11 cellular contexts compared by ENCODE assay signal in the genomic region with DNA sequence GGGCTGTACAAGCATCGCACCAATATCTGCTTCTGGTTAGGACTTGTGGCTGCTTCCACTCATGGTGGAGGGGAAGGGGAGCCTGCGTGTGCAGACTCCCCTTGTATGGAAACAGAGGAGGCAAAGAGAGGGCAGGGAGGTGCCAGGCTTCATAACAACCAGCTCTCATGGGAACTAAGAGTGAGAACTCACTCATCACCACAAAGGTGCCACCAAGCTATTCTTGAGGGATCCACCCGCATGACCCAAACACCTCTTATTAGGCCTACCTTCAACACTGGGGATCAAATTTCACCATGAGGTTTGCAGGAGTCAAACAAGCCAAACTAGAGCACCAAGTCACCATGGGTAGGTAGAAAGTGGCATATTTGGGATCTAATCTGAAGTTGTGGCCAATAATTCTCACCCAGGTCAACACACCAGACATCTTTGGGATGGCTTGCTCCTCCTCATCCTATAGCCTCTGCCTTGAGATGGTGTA. TPM values are rescaled to one million over a fixed set of nuclear protein-coding genes. Genes with fewer than 3 reads are reported as not detected.
DNase-seq lines count a peak whose midpoint lies in the region; ATAC-seq and TF ChIP-seq lines count a peak whose summit lies in the region.
"Had no signal": no experiment of that assay in that cellular context is flagged by ENCODE, and none has a peak within 500 bp of the region (broad histone marks: within the 10 kb centered on the region; RNA-seq: fewer than 3 reads in every experiment).

No MANE protein-coding gene starts in this region.

- CTCF ChIA-PET in activated CD4-positive, alpha-beta memory T cell treated with anti-CD3 and anti-CD28 coated beads for 36 hours (lab: Charles Lee), result interaction anchor here (1.0 to 1.5 kb wide), 3 partner anchors 14 to 51 kb away, joined by 3 to 5 read pairs (median 3); no protein-coding TSS in a partner anchor
- CTCF ChIA-PET in activated CD4-positive, alpha-beta memory T cell treated with anti-CD3 and anti-CD28 coated beads, Interleukin-2, amount 10 ng/mL, durations not matched to agents 7 days and 5 days (lab: Charles Lee), result no interaction called here

- H3K4me3 Mint-ChIP-seq in activated CD4-positive, alpha-beta memory T cell treated with anti-CD3 and anti-CD28 coated beads for 36 hours, result peak overlapping the region; percentile 54
- H3K4me3 Mint-ChIP-seq in activated CD4-positive, alpha-beta memory T cell treated with anti-CD3 and anti-CD28 coated beads, Interleukin-2, amount 10 ng/mL, durations not matched to agents 7 days and 5 days, result no peak overlapping the region
- peak overlapping the region; percentile 5 for H3K4me3 Mint-ChIP-seq in activated T-helper 2 cell treated with anti-CD3 and anti-CD28 coated beads, Interferon-gamma antibody, Interleukin-2, Interleukin-4, amounts not matched to agents 10 μg/mL and 5 μg/mL and 100 μg/mL, durations not matched to agents 14 hours and 24 hours and 36 hours (ENCODE audit: low read depth)

- H3K9me3 Mint-ChIP-seq in activated CD4-positive, alpha-beta memory T cell treated with anti-CD3 and anti-CD28 coated beads for 36 hours, result peaks cover 5% of the 10 kb centered on the region
- peaks cover 7% of the 10 kb centered on the region for H3K9me3 Mint-ChIP-seq in activated CD4-positive, alpha-beta memory T cell treated with anti-CD3 and anti-CD28 coated beads, Interleukin-2, amount 10 ng/mL, durations not matched to agents 7 days and 5 days
- H3K9me3 Mint-ChIP-seq in activated T-helper 2 cell treated with anti-CD3 and anti-CD28 coated beads, Interferon-gamma antibody, Interleukin-2, Interleukin-4, amounts not matched to agents 10 μg/mL and 5 μg/mL and 100 μg/mL, durations not matched to agents 14 hours and 24 hours and 36 hours, result peaks cover 14% of the 10 kb centered on the region

- no peak for DNase-seq in activated CD4-positive, alpha-beta memory T cell treated with anti-CD3 and anti-CD28 coated beads for 36 hours
- no peak for DNase-seq in activated CD4-positive, alpha-beta memory T cell treated with anti-CD3 and anti-CD28 coated beads, Interleukin-2, amount 10 ng/mL, durations not matched to agents 7 days and 5 days
- DNase-seq in activated T-helper 2 cell treated with anti-CD3 and anti-CD28 coated beads, Interferon-gamma antibody, Interleukin-2, Interleukin-4, amounts not matched to agents 10 μg/mL and 5 μg/mL and 100 μg/mL, durations not matched to agents 14 hours and 24 hours and 36 hours (ENCODE audit: low spot score), result no peak
- DNase-seq in spleen, result no peak
- DNase-seq in OCI-M1 (lab: John Stamatoyannopoulos, UW), result no peak
- DNase-seq in activated effector memory CD4-positive, alpha-beta T cell treated with Interleukin-2 at 50 U/mL for 16 hours, result no peak
- DNase-seq: activated gamma-delta T cell, NCI-H1092 had no signal

- peaks cover 0 to 62% (median 41%) of the 10 kb centered on the region in 6 donors for H3K4me1 ChIP-seq in spleen

- 86 to 98% (median 94%) methylated on average over 3 of the region's 3 CpGs for WGBS in spleen, 5 donors

- H3K36me3 ChIP-seq in spleen, result peaks cover 0 to 49% (median 20%) of the 10 kb centered on the region in 6 donors

- H3K27ac Mint-ChIP-seq in activated CD4-positive, alpha-beta memory T cell treated with anti-CD3 and anti-CD28 coated beads for 36 hours, result peak overlapping the region; percentile 82
- no peak overlapping the region for H3K27ac Mint-ChIP-seq in activated CD4-positive, alpha-beta memory T cell treated with anti-CD3 and anti-CD28 coated beads, Interleukin-2, amount 10 ng/mL, durations not matched to agents 7 days and 5 days
- H3K27ac Mint-ChIP-seq in activated T-helper 2 cell treated with anti-CD3 and anti-CD28 coated beads, Interferon-gamma antibody, Interleukin-2, Interleukin-4, amounts not matched to agents 10 μg/mL and 5 μg/mL and 100 μg/mL, durations not matched to agents 14 hours and 24 hours and 36 hours, result peak overlapping the region; percentile 81

- peak; percentile 1 for ATAC-seq in HG02610 (IDR thresholded peaks at IDR 0.05; ENCODE audit: unreplicated experiment)
- ATAC-seq in HG02884 (IDR thresholded peaks at IDR 0.05; ENCODE audit: unreplicated experiment), result no peak

- intact Hi-C loops in activated CD4-positive, alpha-beta memory T cell treated with anti-CD3 and anti-CD28 coated beads for 36 hours (cut with micrococcal nuclease), result loop anchor here (1.0 kb wide), 3 partner anchors 14 to 47 kb away; a partner anchor contains a TSS
- intact Hi-C loops in activated T-helper 2 cell treated with anti-CD3 and anti-CD28 coated beads, Interferon-gamma antibody, Interleukin-2, Interleukin-4, amounts not matched to agents 10 μg/mL and 5 μg/mL and 100 μg/mL, durations not matched to agents 14 hours and 24 hours and 36 hours (cut with micrococcal nuclease), result loop anchor here (1.0 to 5.0 kb wide), 5 partner anchors 7 to 52 kb away; no protein-coding TSS in a partner anchor
- intact Hi-C loops in spleen (cut with DNase I; ENCODE audit: low total_unique reads), result no loop called here

- peaks cover 1% of the 10 kb centered on the region for H3K36me3 Mint-ChIP-seq in activated CD4-positive, alpha-beta memory T cell treated with anti-CD3 and anti-CD28 coated beads for 36 hours
- H3K36me3 Mint-ChIP-seq in activated CD4-positive, alpha-beta memory T cell treated with anti-CD3 and anti-CD28 coated beads, Interleukin-2, amount 10 ng/mL, durations not matched to agents 7 days and 5 days (ENCODE audit: low read depth), result peaks cover 10% of the 10 kb centered on the region
- peaks cover 16% of the 10 kb centered on the region for H3K36me3 Mint-ChIP-seq in activated T-helper 2 cell treated with anti-CD3 and anti-CD28 coated beads, Interferon-gamma antibody, Interleukin-2, Interleukin-4, amounts not matched to agents 10 μg/mL and 5 μg/mL and 100 μg/mL, durations not matched to agents 14 hours and 24 hours and 36 hours (ENCODE audit: low read depth)

- H3K27me3 ChIP-seq in spleen (replicated peaks in 1 of 7), result no peaks in the 10 kb centered on the region

- H3K27me3 Mint-ChIP-seq in activated CD4-positive, alpha-beta memory T cell treated with anti-CD3 and anti-CD28 coated beads for 36 hours, result no peaks in the 10 kb centered on the region
- H3K27me3 Mint-ChIP-seq in activated CD4-positive, alpha-beta memory T cell treated with anti-CD3 and anti-CD28 coated beads, Interleukin-2, amount 10 ng/mL, durations not matched to agents 7 days and 5 days, result no peaks in the 10 kb centered on the region
- no peaks in the 10 kb centered on the region for H3K27me3 Mint-ChIP-seq in activated T-helper 2 cell treated with anti-CD3 and anti-CD28 coated beads, Interferon-gamma antibody, Interleukin-2, Interleukin-4, amounts not matched to agents 10 μg/mL and 5 μg/mL and 100 μg/mL, durations not matched to agents 14 hours and 24 hours and 36 hours (ENCODE audit: low read depth)

- no peak for TF ChIP-seq CTCF in spleen (IDR thresholded peaks at IDR 0.05 in 8 of 11, conservative IDR thresholded peaks at IDR 0.05 in 3 of 11)

- POLR2A ChIA-PET in activated CD4-positive, alpha-beta memory T cell treated with anti-CD3 and anti-CD28 coated beads for 36 hours (lab: Charles Lee), result interaction anchor here (2.0 kb wide), 1 partner anchor 14 kb away, joined by 13 read pairs; no protein-coding TSS in a partner anchor
- POLR2A ChIA-PET in activated CD4-positive, alpha-beta memory T cell treated with anti-CD3 and anti-CD28 coated beads, Interleukin-2, amount 10 ng/mL, durations not matched to agents 7 days and 5 days (lab: Charles Lee), result no interaction called here

- no peak for TF ChIP-seq POLR2A in spleen (IDR thresholded peaks at IDR 0.05)

- no peak overlapping the region for H3K4me3 ChIP-seq in spleen

- H3K9me3 ChIP-seq in spleen, result peaks cover 0 to 10% (median 7%) of the 10 kb centered on the region in 8 donors

- peaks cover 38% of the 10 kb centered on the region for H3K4me1 Mint-ChIP-seq in activated CD4-positive, alpha-beta memory T cell treated with anti-CD3 and anti-CD28 coated beads for 36 hours (ENCODE audit: low read depth)
- peaks cover 23% of the 10 kb centered on the region for H3K4me1 Mint-ChIP-seq in activated CD4-positive, alpha-beta memory T cell treated with anti-CD3 and anti-CD28 coated beads, Interleukin-2, amount 10 ng/mL, durations not matched to agents 7 days and 5 days
- H3K4me1 Mint-ChIP-seq in activated T-helper 2 cell treated with anti-CD3 and anti-CD28 coated beads, Interferon-gamma antibody, Interleukin-2, Interleukin-4, amounts not matched to agents 10 μg/mL and 5 μg/mL and 100 μg/mL, durations not matched to agents 14 hours and 24 hours and 36 hours (ENCODE audit: low read depth), result peaks cover 45% of the 10 kb centered on the region

- H3K27ac ChIP-seq in spleen, result peak overlapping the region; percentile 10 to 83 (median 60)

RNA-seq across cellular contexts. Expression of a gene that starts 46.4 kb away (rescaled TPM):
- under 1 TPM; 0.73 to 0.74 TPM for total RNA-seq in activated CD4-positive, alpha-beta memory T cell treated with anti-CD3 and anti-CD28 coated beads for 36 hours
- not detected for total RNA-seq in activated CD4-positive, alpha-beta memory T cell treated with anti-CD3 and anti-CD28 coated beads, Interleukin-2, amount 10 ng/mL, durations not matched to agents 7 days and 5 days
- 0.76 and 1.1 TPM in 2 replicates for total RNA-seq in activated T-helper 2 cell treated with anti-CD3 and anti-CD28 coated beads, Interferon-gamma antibody, Interleukin-2, Interleukin-4, amounts not matched to agents 10 μg/mL and 5 μg/mL and 100 μg/mL, durations not matched to agents 14 hours and 24 hours and 36 hours
- 10 to 100 TPM; 40.0 to 77.2 (median 51.7) TPM for total RNA-seq in spleen
- polyA plus RNA-seq in spleen, result 10 to 100 TPM; 28.9 to 47.9 (median 32.3) TPM
- total RNA-seq: HT-29 had no signal

Comparison
In these comparisons a context has a peak if more than half of its experiments do, and no peak if none do; other contexts are left out.
1. RNA of a gene that starts 46.4 kb away (total RNA-seq): 40.0 to 77.2 TPM in spleen; 0.76 to 1.1 TPM in activated T-helper 2 cell treated with anti-CD3 and anti-CD28 coated beads, Interferon-gamma antibody, Interleukin-2, Interleukin-4, amounts not matched to agents 10 μg/mL and 5 μg/mL and 100 μg/mL, durations not matched to agents 14 hours and 24 hours and 36 hours, 0.73 to 0.74 TPM in activated CD4-positive, alpha-beta memory T cell treated with anti-CD3 and anti-CD28 coated beads for 36 hours and not detected in activated CD4-positive, alpha-beta memory T cell treated with anti-CD3 and anti-CD28 coated beads, Interleukin-2, amount 10 ng/mL, durations not matched to agents 7 days and 5 days; every median in the first group is over 10 times any median in the second.